14 cellular contexts compared by ENCODE assay signal in the genomic region with DNA sequence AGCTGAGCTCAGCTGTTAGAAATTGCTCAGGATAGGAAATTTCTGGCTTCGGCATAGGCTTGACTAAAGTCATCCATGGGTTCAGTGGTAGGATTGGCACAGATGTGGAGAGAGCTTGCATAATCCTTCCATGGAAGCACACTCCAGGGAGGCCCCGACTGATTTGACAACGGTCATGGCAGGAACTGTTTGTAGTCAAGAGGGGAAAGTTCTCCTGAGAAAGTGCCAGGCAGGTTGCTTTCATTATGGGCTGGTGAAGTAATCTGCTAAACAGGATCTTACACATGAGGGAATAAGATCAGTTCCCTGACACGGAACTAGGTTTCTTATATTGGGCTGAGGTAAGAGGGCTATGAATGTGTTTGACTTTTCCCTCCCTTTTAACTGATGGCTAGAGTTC.
A peak's percentile ranks its signal among the peaks of the same experiment; 100 is the strongest.
DNase-seq lines count a peak whose midpoint lies in the region; ATAC-seq, FAIRE-seq and TF ChIP-seq lines count a peak whose summit lies in the region.
"Had no signal": no experiment of that assay in that cellular context is flagged by ENCODE, and none has a peak within 500 bp of the region (broad histone marks: within the 10 kb centered on the region; RNA-seq: fewer than 3 reads in every experiment).

No MANE protein-coding gene starts in this region.

- FAIRE-seq in pancreas (lab: Jason Lieb, UNC): no peak

- H3K36me3 ChIP-seq in MG63 (no peaks in the 10 kb centered on the region), pancreas (no peaks in the 10 kb centered on the region)

- 56 to 58% methylated on average over 4 of the region's 4 CpGs for WGBS in pancreas, 2 donors

- no peak overlapping the region for H3K27ac ChIP-seq in pancreas
- H3K27ac ChIP-seq: VCaP had no signal

- ATAC-seq in pancreas: peak in 3 of 4 donors; percentile 34 to 69 (median 47)
- no peak for ATAC-seq in HG03139 (IDR thresholded peaks at IDR 0.05; ENCODE audit: unreplicated experiment)
- ATAC-seq: naive thymus-derived CD8-positive, alpha-beta T cell; Panc1 had no signal

- no peaks in the 10 kb centered on the region for H3K36me3 Mint-ChIP-seq in Calu3 (ENCODE audit: insufficient read depth, unreplicated experiment)

- peaks cover 0 to 5% (median 0%) of the 10 kb centered on the region in 3 donors for H3K4me1 ChIP-seq in pancreas

- H3K9me3 Mint-ChIP-seq in Calu3 (ENCODE audit: low read depth, unreplicated experiment): no peaks in the 10 kb centered on the region
- H3K9me3 Mint-ChIP-seq: naive thymus-derived CD8-positive, alpha-beta T cell had no signal

- TF ChIP-seq CTCF in fibroblast of mammary gland (conservative IDR thresholded peaks at IDR 0.05; ENCODE audit: control insufficient read depth, insufficient read depth, low read depth, low read length): no peak
- TF ChIP-seq CTCF in pancreas (IDR thresholded peaks at IDR 0.05): no peak
- no peak for TF ChIP-seq CTCF in Calu3 (IDR thresholded peaks at IDR 0.05; ENCODE audit: unreplicated experiment)

- H3K27me3 Mint-ChIP-seq in Calu3 (ENCODE audit: unreplicated experiment): no peaks in the 10 kb centered on the region
- H3K27me3 Mint-ChIP-seq: naive thymus-derived CD8-positive, alpha-beta T cell had no signal

- BruUV-seq in Calu3 (replicated peaks; lab: Mats Ljungman, UMichigan): no TSS peak

- DNase-seq in CD1c-positive myeloid dendritic cell (ENCODE audit: extremely low spot score) (peak; percentile 51), MG63 (peak; percentile 33), fibroblast of mammary gland (ENCODE audit: low read depth) (peak; percentile 87), pancreas (no peak), mesenteric fat pad (ENCODE audit: low spot score) (no peak), NCI-H69 (lab: John Stamatoyannopoulos, UW) (no peak), Calu3 (no peak)
- DNase-seq: DMS 273 treated with DMSO at 0.1 percent for 48 hours; naive thymus-derived CD8-positive, alpha-beta T cell; NCI-H187 treated with DMSO at 0.1 percent for 48 hours; stimulated activated naive CD4-positive, alpha-beta T cell treated with Interleukin-2 at 50 U/mL for 16 hours had no signal

- H3K9me3 ChIP-seq in MG63 (no peaks in the 10 kb centered on the region; the same call in 1 of the 2 replicates), pancreas (no peaks in the 10 kb centered on the region)

- no peak overlapping the region for H3K27ac Mint-ChIP-seq in Calu3 (ENCODE audit: unreplicated experiment)

- CTCF ChIA-PET in Calu3 (lab: Charles Lee): no interaction called here

- no peak overlapping the region for H3K4me3 ChIP-seq in MG63
- no peak overlapping the region for H3K4me3 ChIP-seq in fibroblast of mammary gland (ENCODE audit: control insufficient read depth, low read depth, low read length)
- H3K4me3 ChIP-seq in pancreas: no peak overlapping the region

- intact Hi-C loops in pancreas (cut with DNase I) (no loop called here), Calu3 (cut with micrococcal nuclease; ENCODE audit: unreplicated experiment) (no loop called here)

- no peaks in the 10 kb centered on the region for H3K27me3 ChIP-seq in MG63
- H3K27me3 ChIP-seq in pancreas: no peaks in the 10 kb centered on the region

- no peak overlapping the region for H3K4me3 Mint-ChIP-seq in Calu3 (ENCODE audit: low read depth, unreplicated experiment)
- H3K4me3 Mint-ChIP-seq: naive thymus-derived CD8-positive, alpha-beta T cell had no signal

- no peaks in the 10 kb centered on the region for H3K4me1 Mint-ChIP-seq in Calu3 (ENCODE audit: low read depth, unreplicated experiment)

Comparison
In these comparisons a context has a peak if more than half of its experiments do, and no peak if none do; other contexts are left out.
1. DNase-seq: peak in CD1c-positive myeloid dendritic cell (single experiment), MG63 (single experiment) and fibroblast of mammary gland (single experiment); none in pancreas (0 of 6), mesenteric fat pad (single experiment), NCI-H69 (single experiment) and Calu3 (single experiment).